Comparison of ENCODE assay signal across 3 cellular contexts in the genomic region with DNA sequence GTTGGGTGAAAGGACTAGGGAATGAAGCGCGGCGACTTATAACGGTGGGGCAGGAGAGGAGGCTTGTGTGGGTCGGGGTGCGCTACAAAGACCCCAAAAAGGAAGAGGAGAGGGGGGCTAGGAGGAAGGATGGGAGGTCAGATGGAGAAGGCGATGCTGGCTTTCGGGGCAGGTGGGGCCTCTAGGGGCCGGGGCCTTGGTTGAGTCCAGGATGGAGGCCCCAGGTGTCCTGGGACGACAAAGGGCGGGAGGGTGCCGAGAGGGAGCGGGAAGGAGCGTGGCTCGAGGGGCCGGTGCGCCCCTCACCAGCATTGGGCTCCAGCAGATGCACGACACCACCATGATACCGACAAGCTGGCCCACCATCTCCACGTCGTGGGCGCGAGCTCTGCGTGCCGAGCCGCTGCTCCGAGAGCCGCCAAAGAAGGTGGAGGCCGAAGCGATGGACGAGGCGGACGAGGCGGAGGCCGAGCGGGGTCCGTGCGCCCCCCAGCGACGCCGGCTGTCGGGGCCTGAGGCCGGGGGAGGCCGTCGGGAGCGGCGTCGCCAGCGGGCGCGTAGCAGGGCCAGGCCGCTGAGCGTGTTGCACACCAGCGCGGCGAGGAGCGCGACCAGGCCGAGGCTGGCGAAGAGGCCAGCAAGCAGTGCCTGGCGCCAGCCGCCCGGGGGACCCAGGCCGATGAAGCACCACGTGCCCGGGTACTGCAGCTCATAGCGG.
TF ChIP-seq lines count a peak whose summit lies in the region.

No MANE protein-coding gene starts in this region.

TF ChIP-seq in SK-N-SH, 30 proteins besides CTCF, POLR2A, EP300 and RAD21:
- TF ChIP-seq FOXM1 (IDR thresholded peaks at IDR 0.05; ENCODE audit: low read depth) = no peak
- TF ChIP-seq RFX5 (IDR thresholded peaks at IDR 0.05; ENCODE audit: low read length) = no peak
- TF ChIP-seq, protein P1, sequence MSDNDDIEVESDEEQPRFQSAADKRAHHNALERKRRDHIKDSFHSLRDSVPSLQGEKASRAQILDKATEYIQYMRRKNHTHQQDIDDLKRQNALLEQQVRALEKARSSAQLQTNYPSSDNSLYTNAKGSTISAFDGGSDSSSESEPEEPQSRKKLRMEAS (IDR thresholded peaks at IDR 0.05; ENCODE audit: low read depth) = no peak
- TF ChIP-seq, protein P2, sequence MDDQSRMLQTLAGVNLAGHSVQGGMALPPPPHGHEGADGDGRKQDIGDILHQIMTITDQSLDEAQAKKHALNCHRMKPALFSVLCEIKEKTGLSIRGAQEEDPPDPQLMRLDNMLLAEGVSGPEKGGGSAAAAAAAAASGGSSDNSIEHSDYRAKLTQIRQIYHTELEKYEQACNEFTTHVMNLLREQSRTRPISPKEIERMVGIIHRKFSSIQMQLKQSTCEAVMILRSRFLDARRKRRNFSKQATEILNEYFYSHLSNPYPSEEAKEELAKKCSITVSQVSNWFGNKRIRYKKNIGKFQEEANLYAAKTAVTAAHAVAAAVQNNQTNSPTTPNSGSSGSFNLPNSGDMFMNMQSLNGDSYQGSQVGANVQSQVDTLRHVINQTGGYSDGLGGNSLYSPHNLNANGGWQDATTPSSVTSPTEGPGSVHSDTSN (IDR thresholded peaks at IDR 0.05) = no peak
- TF ChIP-seq, protein P3, sequence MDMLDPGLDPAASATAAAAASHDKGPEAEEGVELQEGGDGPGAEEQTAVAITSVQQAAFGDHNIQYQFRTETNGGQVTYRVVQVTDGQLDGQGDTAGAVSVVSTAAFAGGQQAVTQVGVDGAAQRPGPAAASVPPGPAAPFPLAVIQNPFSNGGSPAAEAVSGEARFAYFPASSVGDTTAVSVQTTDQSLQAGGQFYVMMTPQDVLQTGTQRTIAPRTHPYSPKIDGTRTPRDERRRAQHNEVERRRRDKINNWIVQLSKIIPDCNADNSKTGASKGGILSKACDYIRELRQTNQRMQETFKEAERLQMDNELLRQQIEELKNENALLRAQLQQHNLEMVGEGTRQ (IDR thresholded peaks at IDR 0.05; ENCODE audit: borderline replicate concordance, low read depth, low read length) = no peak
- no peak for TF ChIP-seq FOXJ3 (CRISPR knock-in tag; IDR thresholded peaks at IDR 0.05)
- TF ChIP-seq, protein P4, sequence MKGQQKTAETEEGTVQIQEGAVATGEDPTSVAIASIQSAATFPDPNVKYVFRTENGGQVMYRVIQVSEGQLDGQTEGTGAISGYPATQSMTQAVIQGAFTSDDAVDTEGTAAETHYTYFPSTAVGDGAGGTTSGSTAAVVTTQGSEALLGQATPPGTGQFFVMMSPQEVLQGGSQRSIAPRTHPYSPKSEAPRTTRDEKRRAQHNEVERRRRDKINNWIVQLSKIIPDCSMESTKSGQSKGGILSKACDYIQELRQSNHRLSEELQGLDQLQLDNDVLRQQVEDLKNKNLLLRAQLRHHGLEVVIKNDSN (IDR thresholded peaks at IDR 0.05; ENCODE audit: borderline replicate concordance, low read depth) = no peak
- no peak for TF ChIP-seq NFIC (IDR thresholded peaks at IDR 0.05; ENCODE audit: borderline replicate concordance)
- TF ChIP-seq TEAD4 (IDR thresholded peaks at IDR 0.05; ENCODE audit: borderline replicate concordance, insufficient read depth) = no peak
- no peak for TF ChIP-seq MEF2A (IDR thresholded peaks at IDR 0.05; ENCODE audit: borderline replicate concordance, low read depth)
- no peak for TF ChIP-seq YY1 (IDR thresholded peaks at IDR 0.05; ENCODE audit: low read depth)
- TF ChIP-seq ELF1 (IDR thresholded peaks at IDR 0.05) = no peak
- no peak for TF ChIP-seq GABPA (IDR thresholded peaks at IDR 0.05; ENCODE audit: low read depth)
- no peak for TF ChIP-seq GATA2 (CRISPR knock-in tag; IDR thresholded peaks at IDR 0.05)
- TF ChIP-seq RXRA (IDR thresholded peaks at IDR 0.05; ENCODE audit: borderline replicate concordance, low read depth) = no peak
- TF ChIP-seq CHD2 (IDR thresholded peaks at IDR 0.05; ENCODE audit: low read length, partially characterized antibody) = no peak

TF ChIP-seq in SK-N-SH treated with all-trans-retinoic acid at 6 μM for 48 hours, 23 proteins besides CTCF, POLR2A, EP300 and RAD21:
- TF ChIP-seq SNAI2 (CRISPR knock-in tag; IDR thresholded peaks at IDR 0.05) (no peak), ZFP3 (CRISPR knock-in tag; IDR thresholded peaks at IDR 0.05) (no peak), ZNF565 (CRISPR knock-in tag; conservative IDR thresholded peaks at IDR 0.05; ENCODE audit: low read depth) (no peak), ZFP30 (CRISPR knock-in tag; IDR thresholded peaks at IDR 0.05) (no peak), ESRRG (CRISPR knock-in tag; IDR thresholded peaks at IDR 0.05) (no peak), ZNF70 (CRISPR knock-in tag; IDR thresholded peaks at IDR 0.05) (no peak), ISL1 (CRISPR knock-in tag; IDR thresholded peaks at IDR 0.05) (no peak), RARB (CRISPR knock-in tag; IDR thresholded peaks at IDR 0.05) (no peak), ZC3H10 (CRISPR knock-in tag; IDR thresholded peaks at IDR 0.05) (no peak), ARNTL (CRISPR knock-in tag; IDR thresholded peaks at IDR 0.05; ENCODE audit: borderline replicate concordance, low read depth) (no peak), TOX (CRISPR knock-in tag; IDR thresholded peaks at IDR 0.05; ENCODE audit: borderline replicate concordance) (no peak), BACH2 (CRISPR knock-in tag; IDR thresholded peaks at IDR 0.05; ENCODE audit: borderline replicate concordance) (no peak)
- TF ChIP-seq, protein P5, sequence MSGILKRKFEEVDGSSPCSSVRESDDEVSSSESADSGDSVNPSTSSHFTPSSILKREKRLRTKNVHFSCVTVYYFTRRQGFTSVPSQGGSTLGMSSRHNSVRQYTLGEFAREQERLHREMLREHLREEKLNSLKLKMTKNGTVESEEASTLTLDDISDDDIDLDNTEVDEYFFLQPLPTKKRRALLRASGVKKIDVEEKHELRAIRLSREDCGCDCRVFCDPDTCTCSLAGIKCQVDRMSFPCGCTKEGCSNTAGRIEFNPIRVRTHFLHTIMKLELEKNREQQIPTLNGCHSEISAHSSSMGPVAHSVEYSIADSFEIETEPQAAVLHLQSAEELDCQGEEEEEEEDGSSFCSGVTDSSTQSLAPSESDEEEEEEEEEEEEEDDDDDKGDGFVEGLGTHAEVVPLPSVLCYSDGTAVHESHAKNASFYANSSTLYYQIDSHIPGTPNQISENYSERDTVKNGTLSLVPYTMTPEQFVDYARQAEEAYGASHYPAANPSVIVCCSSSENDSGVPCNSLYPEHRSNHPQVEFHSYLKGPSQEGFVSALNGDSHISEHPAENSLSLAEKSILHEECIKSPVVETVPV (CRISPR knock-in tag; IDR thresholded peaks at IDR 0.05) = no peak
- TF ChIP-seq, protein P6, sequence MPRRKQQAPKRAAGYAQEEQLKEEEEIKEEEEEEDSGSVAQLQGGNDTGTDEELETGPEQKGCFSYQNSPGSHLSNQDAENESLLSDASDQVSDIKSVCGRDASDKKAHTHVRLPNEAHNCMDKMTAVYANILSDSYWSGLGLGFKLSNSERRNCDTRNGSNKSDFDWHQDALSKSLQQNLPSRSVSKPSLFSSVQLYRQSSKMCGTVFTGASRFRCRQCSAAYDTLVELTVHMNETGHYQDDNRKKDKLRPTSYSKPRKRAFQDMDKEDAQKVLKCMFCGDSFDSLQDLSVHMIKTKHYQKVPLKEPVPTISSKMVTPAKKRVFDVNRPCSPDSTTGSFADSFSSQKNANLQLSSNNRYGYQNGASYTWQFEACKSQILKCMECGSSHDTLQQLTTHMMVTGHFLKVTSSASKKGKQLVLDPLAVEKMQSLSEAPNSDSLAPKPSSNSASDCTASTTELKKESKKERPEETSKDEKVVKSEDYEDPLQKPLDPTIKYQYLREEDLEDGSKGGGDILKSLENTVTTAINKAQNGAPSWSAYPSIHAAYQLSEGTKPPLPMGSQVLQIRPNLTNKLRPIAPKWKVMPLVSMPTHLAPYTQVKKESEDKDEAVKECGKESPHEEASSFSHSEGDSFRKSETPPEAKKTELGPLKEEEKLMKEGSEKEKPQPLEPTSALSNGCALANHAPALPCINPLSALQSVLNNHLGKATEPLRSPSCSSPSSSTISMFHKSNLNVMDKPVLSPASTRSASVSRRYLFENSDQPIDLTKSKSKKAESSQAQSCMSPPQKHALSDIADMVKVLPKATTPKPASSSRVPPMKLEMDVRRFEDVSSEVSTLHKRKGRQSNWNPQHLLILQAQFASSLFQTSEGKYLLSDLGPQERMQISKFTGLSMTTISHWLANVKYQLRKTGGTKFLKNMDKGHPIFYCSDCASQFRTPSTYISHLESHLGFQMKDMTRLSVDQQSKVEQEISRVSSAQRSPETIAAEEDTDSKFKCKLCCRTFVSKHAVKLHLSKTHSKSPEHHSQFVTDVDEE (CRISPR knock-in tag; IDR thresholded peaks at IDR 0.05) = no peak
- TF ChIP-seq, protein P7, sequence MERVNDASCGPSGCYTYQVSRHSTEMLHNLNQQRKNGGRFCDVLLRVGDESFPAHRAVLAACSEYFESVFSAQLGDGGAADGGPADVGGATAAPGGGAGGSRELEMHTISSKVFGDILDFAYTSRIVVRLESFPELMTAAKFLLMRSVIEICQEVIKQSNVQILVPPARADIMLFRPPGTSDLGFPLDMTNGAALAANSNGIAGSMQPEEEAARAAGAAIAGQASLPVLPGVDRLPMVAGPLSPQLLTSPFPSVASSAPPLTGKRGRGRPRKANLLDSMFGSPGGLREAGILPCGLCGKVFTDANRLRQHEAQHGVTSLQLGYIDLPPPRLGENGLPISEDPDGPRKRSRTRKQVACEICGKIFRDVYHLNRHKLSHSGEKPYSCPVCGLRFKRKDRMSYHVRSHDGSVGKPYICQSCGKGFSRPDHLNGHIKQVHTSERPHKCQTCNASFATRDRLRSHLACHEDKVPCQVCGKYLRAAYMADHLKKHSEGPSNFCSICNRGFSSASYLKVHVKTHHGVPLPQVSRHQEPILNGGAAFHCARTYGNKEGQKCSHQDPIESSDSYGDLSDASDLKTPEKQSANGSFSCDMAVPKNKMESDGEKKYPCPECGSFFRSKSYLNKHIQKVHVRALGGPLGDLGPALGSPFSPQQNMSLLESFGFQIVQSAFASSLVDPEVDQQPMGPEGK (CRISPR knock-in tag; IDR thresholded peaks at IDR 0.05; ENCODE audit: borderline replicate concordance) = no peak

TF ChIP-seq in IMR-90, 13 proteins besides CTCF, POLR2A, EP300 and RAD21:
- TF ChIP-seq CEBPB (IDR thresholded peaks at IDR 0.05; ENCODE audit: low read depth, low read length) (no peak), NFE2L2 (IDR thresholded peaks at IDR 0.05; ENCODE audit: low read depth, low read length) (no peak), CHD1 (IDR thresholded peaks at IDR 0.05; ENCODE audit: low read depth, low read length) (no peak), RCOR1 (IDR thresholded peaks at IDR 0.05; ENCODE audit: insufficient replicate concordance, low read length) (no peak), MAZ (IDR thresholded peaks at IDR 0.05; ENCODE audit: borderline replicate concordance, low read depth, low read length) (no peak), SMC3 (IDR thresholded peaks at IDR 0.05; ENCODE audit: low read depth, low read length) (no peak), RFX5 (IDR thresholded peaks at IDR 0.05; ENCODE audit: low read depth, low read length) (no peak), MXI1 (IDR thresholded peaks at IDR 0.05; ENCODE audit: borderline replicate concordance, low read depth, low read length) (no peak), BHLHE40 (IDR thresholded peaks at IDR 0.05; ENCODE audit: low read depth, low read length) (no peak), FOS (IDR thresholded peaks at IDR 0.05; ENCODE audit: low read depth, low read length) (no peak), MAFK (IDR thresholded peaks at IDR 0.05; ENCODE audit: low read depth, low read length) (no peak)
- TF ChIP-seq, protein P8, sequence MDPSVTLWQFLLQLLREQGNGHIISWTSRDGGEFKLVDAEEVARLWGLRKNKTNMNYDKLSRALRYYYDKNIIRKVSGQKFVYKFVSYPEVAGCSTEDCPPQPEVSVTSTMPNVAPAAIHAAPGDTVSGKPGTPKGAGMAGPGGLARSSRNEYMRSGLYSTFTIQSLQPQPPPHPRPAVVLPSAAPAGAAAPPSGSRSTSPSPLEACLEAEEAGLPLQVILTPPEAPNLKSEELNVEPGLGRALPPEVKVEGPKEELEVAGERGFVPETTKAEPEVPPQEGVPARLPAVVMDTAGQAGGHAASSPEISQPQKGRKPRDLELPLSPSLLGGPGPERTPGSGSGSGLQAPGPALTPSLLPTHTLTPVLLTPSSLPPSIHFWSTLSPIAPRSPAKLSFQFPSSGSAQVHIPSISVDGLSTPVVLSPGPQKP (IDR thresholded peaks at IDR 0.05; ENCODE audit: borderline replicate concordance, low read depth, low read length) = no peak
- TF ChIP-seq, protein P3 (IDR thresholded peaks at IDR 0.05; ENCODE audit: low read depth, low read length) = no peak
